Comparison of ENCODE assay signal across 9 cellular contexts in genomic region chr22:21015051-21016006, GRCh38. TPM values are rescaled to one million over a fixed set of nuclear protein-coding genes. Genes with fewer than 3 reads are reported as not detected.
A peak's percentile ranks its signal among the peaks of the same experiment; 100 is the strongest.
DNase-seq lines count a peak whose midpoint lies in the region; ATAC-seq and TF ChIP-seq lines count a peak whose summit lies in the region.
"Had no signal": no experiment of that assay in that cellular context is flagged by ENCODE, and none has a peak within 500 bp of the region (broad histone marks: within the 10 kb centered on the region; RNA-seq: fewer than 3 reads in every experiment).

TSS of gene P2RX6 (plus strand) at chr22:21015165. CDS start at chr22:21015175, 10 bp downstream.

- H3K27ac ChIP-seq in iPS-20b (ENCODE audit: low read length) (no peak within 1 kb of the TSS), suprapubic skin (no peak within 1 kb of the TSS)
- H3K27ac ChIP-seq: C4-2B had no signal

- TF ChIP-seq EP300 in suprapubic skin (IDR thresholded peaks at IDR 0.05), result no peak

- H3K9me3 ChIP-seq in iPS-20b (ENCODE audit: insufficient read depth, low read depth, low read length), result no peaks in the 10 kb centered on the region
- H3K9me3 ChIP-seq in suprapubic skin, result no peaks in the 10 kb centered on the region

- DNase-seq in NCI-H2171 treated with DMSO at 0.1 percent for 48 hours (lab: John Stamatoyannopoulos, UW) (peak; percentile 58), NCI-H2171 (lab: John Stamatoyannopoulos, UW) (no peak), suprapubic skin (ENCODE audit: low spot score in 2 of 2) (no peak), COLO829 (ENCODE audit: low spot score) (no peak)
- no peak for DNase-seq in activated naive CD8-positive, alpha-beta T cell treated with anti-CD3 and anti-CD28 coated beads, Interleukin-2, amount 50 U/mL, for 24 hours

- no peak for TF ChIP-seq CTCF in suprapubic skin (IDR thresholded peaks at IDR 0.05)

- WGBS in suprapubic skin, result 63% methylated on average over 9 of the region's 18 CpGs

- H3K27me3 ChIP-seq in iPS-20b (ENCODE audit: insufficient read depth, low read length) (peaks cover 15% of the 10 kb centered on the region; the same call in 1 of the 2 replicates), suprapubic skin (no peaks in the 10 kb centered on the region)

- H3K36me3 Mint-ChIP-seq in activated naive CD8-positive, alpha-beta T cell treated with anti-CD3 and anti-CD28 coated beads, Interleukin-2, amount 50 U/mL, for 24 hours (ENCODE audit: low read depth), result no peaks in the 10 kb centered on the region

- H3K9me3 Mint-ChIP-seq in activated naive CD8-positive, alpha-beta T cell treated with anti-CD3 and anti-CD28 coated beads, Interleukin-2, amount 50 U/mL, for 24 hours, result no peaks in the 10 kb centered on the region

- peak within 1 kb of the TSS; percentile 79 for H3K4me3 ChIP-seq in iPS-20b (ENCODE audit: low read length)
- peak within 1 kb of the TSS; percentile 50 for H3K4me3 ChIP-seq in suprapubic skin

- peak within 1 kb of the TSS; percentile 86 for H3K4me3 Mint-ChIP-seq in activated naive CD8-positive, alpha-beta T cell treated with anti-CD3 and anti-CD28 coated beads, Interleukin-2, amount 50 U/mL, for 24 hours

- H3K36me3 ChIP-seq in iPS-20b (ENCODE audit: insufficient read depth, low read depth, low read length) (no peaks in the 10 kb centered on the region), suprapubic skin (no peaks in the 10 kb centered on the region)

- TF ChIP-seq POLR2A in suprapubic skin (IDR thresholded peaks at IDR 0.05), result no peak

- H3K4me1 ChIP-seq in iPS-20b (ENCODE audit: insufficient read depth, low read length) (peaks cover 14% of the 10 kb centered on the region; the same call in 1 of the 2 replicates), suprapubic skin (peaks cover 23% of the 10 kb centered on the region)

- H3K27ac Mint-ChIP-seq in activated naive CD8-positive, alpha-beta T cell treated with anti-CD3 and anti-CD28 coated beads, Interleukin-2, amount 50 U/mL, for 24 hours, result peak within 1 kb of the TSS; percentile 85

- no peak for ATAC-seq in activated naive CD8-positive, alpha-beta T cell treated with anti-CD3 and anti-CD28 coated beads, Interleukin-2, amount 50 U/mL, for 24 hours
- ATAC-seq in HG03159 (IDR thresholded peaks at IDR 0.05; ENCODE audit: unreplicated experiment) (no peak), HG02763 (IDR thresholded peaks at IDR 0.05; ENCODE audit: unreplicated experiment) (no peak)

- H3K9ac ChIP-seq in iPS-20b (ENCODE audit: low read depth, low read length), result peak within 1 kb of the TSS; percentile 69; the same call in 1 of the 2 replicates

- H3K27me3 Mint-ChIP-seq in activated naive CD8-positive, alpha-beta T cell treated with anti-CD3 and anti-CD28 coated beads, Interleukin-2, amount 50 U/mL, for 24 hours, result no peaks in the 10 kb centered on the region

- H3K4me1 Mint-ChIP-seq in activated naive CD8-positive, alpha-beta T cell treated with anti-CD3 and anti-CD28 coated beads, Interleukin-2, amount 50 U/mL, for 24 hours, result peaks cover 21% of the 10 kb centered on the region

RNA-seq across cellular contexts. Expression of gene P2RX6, which starts in this region (rescaled TPM):
- 1 to 10 TPM in 3 of 4 donors, under 1 TPM in 1; 0.21 to 3.1 (median 1.0) TPM for total RNA-seq in suprapubic skin
